ENCODE assay signal across 9 cellular contexts in genomic region chr17:82864721-82865240, GRCh38. TPM values are rescaled to one million over a fixed set of nuclear protein-coding genes. Genes with fewer than 3 reads are reported as not detected.
DNase-seq lines count a peak whose midpoint lies in the region; ATAC-seq and TF ChIP-seq lines count a peak whose summit lies in the region.
"Had no signal": no experiment of that assay in that cellular context is flagged by ENCODE, and none has a peak within 500 bp of the region (broad histone marks: within the 10 kb centered on the region; RNA-seq: fewer than 3 reads in every experiment).

No MANE protein-coding gene starts in this region.

- H3K36me3 ChIP-seq in OCI-LY3 (replicated peaks; ENCODE audit: low read depth, low read length) (peaks cover 9% of the 10 kb centered on the region), uterus (no peaks in the 10 kb centered on the region), body of pancreas (replicated peaks in 1 of 2; ENCODE audit: insufficient read depth in 1 of 2, low read depth in 2 of 2) (no peaks in the 10 kb centered on the region)

- H3K27ac ChIP-seq in OCI-LY3 (ENCODE audit: low read length) (peak overlapping the region; percentile 67; the same call in 1 of the 2 replicates), foreskin keratinocyte (peak overlapping the region; percentile 82), uterus (peak overlapping the region; percentile 33 to 57), body of pancreas (no peak overlapping the region)

- TF ChIP-seq POLR2A in uterus (IDR thresholded peaks at IDR 0.05) (no peak), body of pancreas (IDR thresholded peaks at IDR 0.05) (no peak)

- ATAC-seq in Right ventricle myocardium inferior (no peak), Right ventricle myocardium superior (ENCODE audit: poor library complexity) (no peak), foreskin keratinocyte (no peak), body of pancreas (no peak), GM18517 (IDR thresholded peaks at IDR 0.05; ENCODE audit: unreplicated experiment) (no peak), esophagus mucosa (no peak)
- ATAC-seq: HepG2 had no signal

- H3K4me2 ChIP-seq in OCI-LY3 (ENCODE audit: low read length), result peak overlapping the region; percentile 80

- H2AFZ ChIP-seq in OCI-LY3 (ENCODE audit: low read depth, low read length), result no peak overlapping the region

- peak; percentile 13; the same call in 1 of the 2 replicates for TF ChIP-seq CTCF in OCI-LY3 (IDR thresholded peaks at IDR 0.05; ENCODE audit: low read depth, low read length)
- peak; percentile 38 for TF ChIP-seq CTCF in foreskin keratinocyte (conservative IDR thresholded peaks at IDR 0.05)
- no peak for TF ChIP-seq CTCF in uterus (IDR thresholded peaks at IDR 0.05)
- TF ChIP-seq CTCF in body of pancreas (IDR thresholded peaks at IDR 0.05), result no peak

- peaks cover 90% of the 10 kb centered on the region for H4K20me1 ChIP-seq in OCI-LY3 (ENCODE audit: insufficient read depth, low read length)

- H3K27me3 ChIP-seq in OCI-LY3 (ENCODE audit: low read depth, low read length), result peaks cover 22% of the 10 kb centered on the region
- no peaks in the 10 kb centered on the region for H3K27me3 ChIP-seq in foreskin keratinocyte
- no peaks in the 10 kb centered on the region for H3K27me3 ChIP-seq in uterus
- no peaks in the 10 kb centered on the region for H3K27me3 ChIP-seq in body of pancreas

- intact Hi-C loops in Right ventricle myocardium inferior (cut with DNase I), result no loop called here
- intact Hi-C loops in Right ventricle myocardium superior (cut with DNase I), result no loop called here
- intact Hi-C loops in uterus (cut with DNase I; ENCODE audit: low total_unique reads), result no loop called here
- intact Hi-C loops in body of pancreas (cut with DNase I), result no loop called here

- no peak overlapping the region for H3K9ac ChIP-seq in OCI-LY3 (ENCODE audit: low read length)

- H3K4me1 ChIP-seq in OCI-LY3 (ENCODE audit: low read length) (peaks cover 58% of the 10 kb centered on the region), foreskin keratinocyte (peaks cover 10% of the 10 kb centered on the region), uterus (peaks cover 0 to 8% of the 10 kb centered on the region in 2 donors), body of pancreas (peaks cover 9% of the 10 kb centered on the region)

- DNase-seq in Right ventricle myocardium inferior (ENCODE audit: missing footprints) (peak; percentile 56), Right ventricle myocardium superior (no peak), foreskin keratinocyte (no peak), uterus (no peak), body of pancreas (no peak)

- peak overlapping the region; percentile 48 for H3K4me3 ChIP-seq in OCI-LY3 (ENCODE audit: low read length)
- no peak overlapping the region for H3K4me3 ChIP-seq in uterus
- no peak overlapping the region for H3K4me3 ChIP-seq in body of pancreas

- 66% methylated on average over 14 of the region's 14 CpGs; no CpG with 5 or more reads in 1 of the 2 donors for WGBS in body of pancreas, 2 donors

- H3K9me3 ChIP-seq in OCI-LY3 (ENCODE audit: insufficient read depth, low read length) (no peaks in the 10 kb centered on the region), uterus (no peaks in the 10 kb centered on the region), body of pancreas (no peaks in the 10 kb centered on the region)

- peaks cover 6% of the 10 kb centered on the region; the same call in 1 of the 2 replicates for H3K79me2 ChIP-seq in OCI-LY3 (ENCODE audit: low read length)

RNA-seq across cellular contexts. Expression of gene ZNF750, which starts 25.0 kb away (rescaled TPM):
- not detected for total RNA-seq in Right ventricle myocardium inferior
- total RNA-seq in Right ventricle myocardium superior, result 0.13 TPM
- total RNA-seq in foreskin keratinocyte, result 0.18 and 0.27 TPM in 2 replicates
- polyA plus RNA-seq in foreskin keratinocyte, result 0.12 TPM in 2 replicates
- total RNA-seq in uterus, result under 1 TPM in 2 of 4 donors, not detected in 2; under 0.01 to 0.07 TPM
- total RNA-seq in body of pancreas, result not detected
- total RNA-seq in esophagus mucosa, result 133 TPM
- total RNA-seq: HepG2 had no signal
- polyA plus RNA-seq: HepG2 had no signal

Comparison
In these comparisons a context has a peak if more than half of its experiments do, and no peak if none do; other contexts are left out.
1. H3K27ac ChIP-seq: peak in OCI-LY3 (single experiment), foreskin keratinocyte (single experiment) and uterus (2 of 2); none in body of pancreas (0 of 4).
2. CTCF ChIP-seq: peak in OCI-LY3 (single experiment) and foreskin keratinocyte (single experiment); none in uterus (0 of 4) and body of pancreas (0 of 7).
3. RNA of gene ZNF750, which starts 25.0 kb away (total RNA-seq): 133 TPM in esophagus mucosa (single experiment); 0.18 to 0.27 TPM in foreskin keratinocyte, 0.13 TPM in Right ventricle myocardium superior (single experiment), not detected in Right ventricle myocardium inferior (single experiment), under 0.01 to 0.07 TPM in uterus and not detected in body of pancreas; every median in the first group is over 100 times any median in the second.